Comparison of ENCODE assay signal across 13 cellular contexts in the genomic region with DNA sequence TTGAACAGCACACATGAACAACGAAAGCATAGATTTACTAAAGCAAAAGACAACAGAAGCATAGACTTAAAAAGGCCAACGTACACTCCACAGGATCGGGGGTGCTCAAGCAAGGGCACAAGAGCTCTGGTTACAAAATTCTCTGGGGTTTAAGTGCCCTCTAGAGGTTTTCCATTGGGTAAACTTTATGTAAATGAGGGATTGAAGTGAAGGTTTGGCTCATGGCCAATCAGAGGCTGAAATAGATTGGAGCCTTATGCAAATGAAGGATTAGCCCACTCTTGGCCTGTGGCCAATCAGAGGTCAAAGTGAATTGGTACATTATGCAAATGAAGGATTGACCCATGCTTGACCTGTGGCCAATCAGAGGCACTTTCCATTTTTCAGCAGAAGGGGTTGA.
DNase-seq lines count a peak whose midpoint lies in the region; ATAC-seq, FAIRE-seq and TF ChIP-seq lines count a peak whose summit lies in the region.
"Had no signal": no experiment of that assay in that cellular context is flagged by ENCODE, and none has a peak within 500 bp of the region (broad histone marks: within the 10 kb centered on the region; RNA-seq: fewer than 3 reads in every experiment).

No MANE protein-coding gene starts in this region.

- TF ChIP-seq RAD21 in Ishikawa (IDR thresholded peaks at IDR 0.05; ENCODE audit: low read depth) = peak; percentile 10; the same call in 1 of the 2 replicates

- TF ChIP-seq EP300 in Ishikawa (IDR thresholded peaks at IDR 0.05; ENCODE audit: borderline replicate concordance) = no peak

- no peaks in the 10 kb centered on the region for H3K36me3 ChIP-seq in SJCRH30
- H3K36me3 ChIP-seq in iPS-20b (ENCODE audit: insufficient read depth, low read depth, low read length) = no peaks in the 10 kb centered on the region
- H3K36me3 ChIP-seq in mucosa of descending colon (ENCODE audit: low read depth) = no peaks in the 10 kb centered on the region

- DNase-seq in NCI-H1436 (lab: John Stamatoyannopoulos, UW) (peak; percentile 72), SJCRH30 (peak; percentile 34 to 61), RCC 7860 (ENCODE audit: low spot score) (no peak), mucosa of descending colon (no peak)
- DNase-seq: activated naive CD4-positive, alpha-beta T cell; mammary epithelial cell; OCI-M1; trophoblast cell had no signal

- intact Hi-C loops in mucosa of descending colon (cut with DNase I, micrococcal nuclease) = no loop called here

- 0 out of 2 replicates have a peak, but pooled peaks cover 1% of the 10 kb centered on the region for H3K9me3 ChIP-seq in SJCRH30 (replicated peaks)
- peaks cover 47% of the 10 kb centered on the region for H3K9me3 ChIP-seq in iPS-20b (ENCODE audit: insufficient read depth, low read depth, low read length)
- H3K9me3 ChIP-seq in mucosa of descending colon = no peaks in the 10 kb centered on the region

- H3K27me3 ChIP-seq in SJCRH30 (no peaks in the 10 kb centered on the region), iPS-20b (ENCODE audit: insufficient read depth, low read length) (no peaks in the 10 kb centered on the region)

- ATAC-seq in HG03520 (IDR thresholded peaks at IDR 0.05; ENCODE audit: unreplicated experiment) = no peak
- ATAC-seq in HG03025 (IDR thresholded peaks at IDR 0.05; ENCODE audit: low FRiP score, unreplicated experiment) = no peak
- no peak for ATAC-seq in mucosa of descending colon

- H3K27ac ChIP-seq in SJCRH30 (no peak overlapping the region), iPS-20b (ENCODE audit: low read length) (no peak overlapping the region)

- no peak for FAIRE-seq in RCC 7860 (lab: Jason Lieb, UNC)
- FAIRE-seq: bronchial epithelial cell had no signal

- H3K4me3 ChIP-seq in SJCRH30 (no peak overlapping the region), iPS-20b (ENCODE audit: low read length) (peak overlapping the region; percentile 4; the same call in 1 of the 2 replicates), mucosa of descending colon (no peak overlapping the region)

- no peak overlapping the region for H3K9ac ChIP-seq in iPS-20b (ENCODE audit: low read depth, low read length)

- no peak for TF ChIP-seq CTCF in mucosa of descending colon (IDR thresholded peaks at IDR 0.05)

- H3K4me1 ChIP-seq in SJCRH30 = no peaks in the 10 kb centered on the region
- peaks cover 16% of the 10 kb centered on the region for H3K4me1 ChIP-seq in iPS-20b (ENCODE audit: insufficient read depth, low read length)
- no peaks in the 10 kb centered on the region for H3K4me1 ChIP-seq in mucosa of descending colon (ENCODE audit: low read depth)

TF ChIP-seq in Ishikawa, 13 proteins besides CTCF, POLR2A, EP300 and RAD21:
- no peak for TF ChIP-seq TAF1 (IDR thresholded peaks at IDR 0.05; ENCODE audit: low read depth)
- TF ChIP-seq NFIC (IDR thresholded peaks at IDR 0.05) = peak; percentile 50; the same call in 1 of the 2 replicates

Comparison
In these comparisons a context has a peak if more than half of its experiments do, and no peak if none do; other contexts are left out.
1. DNase-seq: peak in NCI-H1436 (single experiment) and SJCRH30 (2 of 2); none in RCC 7860 (single experiment) and mucosa of descending colon (0 of 3).